Comparison of ENCODE assay signal across 7 cellular contexts in genomic region chr20:24896984-24897383, GRCh38.
"Had no signal": no experiment of that assay in that cellular context is flagged by ENCODE, and none has a peak within 500 bp of the region (broad histone marks: within the 10 kb centered on the region; RNA-seq: fewer than 3 reads in every experiment).

No MANE protein-coding gene starts in this region.

- ATAC-seq: HCT116 had no signal

- DNase-seq: GM23248, GOT3, H7, HFFc6, KBM-7 had no signal

- FAIRE-seq: HepG2 had no signal
